In genomic region chr2:195649629-195650190, GRCh38 we compare ENCODE assay signal across 10 cellular contexts. TPM values are rescaled to one million over a fixed set of nuclear protein-coding genes. Genes with fewer than 3 reads are reported as not detected.
DNase-seq lines count a peak whose midpoint lies in the region; ATAC-seq, FAIRE-seq and TF ChIP-seq lines count a peak whose summit lies in the region.
"Had no signal": no experiment of that assay in that cellular context is flagged by ENCODE, and none has a peak within 500 bp of the region (broad histone marks: within the 10 kb centered on the region; RNA-seq: fewer than 3 reads in every experiment).

No MANE protein-coding gene starts in this region.

- H3K27ac ChIP-seq in GM12878 (ENCODE audit: control insufficient read depth, insufficient read depth) (peak overlapping the region; percentile 80), ovary (no peak overlapping the region)

- TF ChIP-seq POLR2A in GM12878 (IDR thresholded peaks at IDR 0.05; ENCODE audit: low read depth, low read length) (no peak), ovary (IDR thresholded peaks at IDR 0.05) (no peak)

- SMC1A ChIA-PET in GM12878 (lab: Charles Lee; ENCODE audit: uncharacterized antibody, unreplicated experiment) = interaction anchor here (0.7 to 6.9 kb wide), 11 partner anchors 11 to 1206 kb away, joined by 3 to 61 read pairs (median 4); no protein-coding TSS in a partner anchor

- H3K27ac Mint-ChIP-seq in activated T-helper 1 cell treated with anti-CD3 and anti-CD28 coated beads, Interleukin-12 subunit alpha, Interleukin-12 subunit beta, Interleukin-2, Interleukin-4 antibody, amounts not matched to agents 30 ng/mL and 10 ng/mL and 1 ng/mL, durations not matched to agents 14 hours and 24 hours and 36 hours = no peak overlapping the region

- DNase-seq in GM12878 (ENCODE audit: low read depth, low spot score) (no peak), inferior parietal cortex (ENCODE audit: extremely low spot score) (no peak), ovary (no peak), DMS53 (lab: John Stamatoyannopoulos, UW) (no peak)
- no peak for DNase-seq in activated T-helper 1 cell treated with anti-CD3 and anti-CD28 coated beads, Interleukin-12 subunit alpha, Interleukin-12 subunit beta, Interleukin-2, Interleukin-4 antibody, amounts not matched to agents 30 ng/mL and 10 ng/mL and 1 ng/mL, durations not matched to agents 14 hours and 24 hours and 36 hours (ENCODE audit: low spot score)
- DNase-seq: NCI-H345 had no signal

- RAD21 ChIA-PET in GM12878 (lab: Charles Lee; ENCODE audit: unreplicated experiment) = interaction anchor here (0.7 to 5.3 kb wide), 8 partner anchors 10 to 627 kb away, joined by 3 to 49 read pairs (median 11); partner anchors contain the start of gene DNAH7

- H2AFZ ChIP-seq in GM12878 (ENCODE audit: control insufficient read depth, low read depth, low read length) = peak overlapping the region; percentile 81

- TF ChIP-seq CTCF in GM12878 (IDR thresholded peaks at IDR 0.05 in 2 of 3, conservative IDR thresholded peaks at IDR 0.05 in 1 of 3; ENCODE audit: control insufficient read depth in 2 of 3, extremely low read depth in 1 of 3, insufficient read depth in 1 of 3, low read depth in 3 of 3, low read length in 3 of 3) (no peak), ovary (IDR thresholded peaks at IDR 0.05) (no peak)

- no peaks in the 10 kb centered on the region for H4K20me1 ChIP-seq in GM12878 (ENCODE audit: control insufficient read depth, insufficient read depth)

- H3K27me3 Mint-ChIP-seq in activated T-helper 1 cell treated with anti-CD3 and anti-CD28 coated beads, Interleukin-12 subunit alpha, Interleukin-12 subunit beta, Interleukin-2, Interleukin-4 antibody, amounts not matched to agents 30 ng/mL and 10 ng/mL and 1 ng/mL, durations not matched to agents 14 hours and 24 hours and 36 hours (ENCODE audit: insufficient read depth) = no peaks in the 10 kb centered on the region

- peaks cover 4% of the 10 kb centered on the region for H3K9me3 Mint-ChIP-seq in activated T-helper 1 cell treated with anti-CD3 and anti-CD28 coated beads, Interleukin-12 subunit alpha, Interleukin-12 subunit beta, Interleukin-2, Interleukin-4 antibody, amounts not matched to agents 30 ng/mL and 10 ng/mL and 1 ng/mL, durations not matched to agents 14 hours and 24 hours and 36 hours

- peaks cover 19% of the 10 kb centered on the region for H3K4me1 Mint-ChIP-seq in activated T-helper 1 cell treated with anti-CD3 and anti-CD28 coated beads, Interleukin-12 subunit alpha, Interleukin-12 subunit beta, Interleukin-2, Interleukin-4 antibody, amounts not matched to agents 30 ng/mL and 10 ng/mL and 1 ng/mL, durations not matched to agents 14 hours and 24 hours and 36 hours (ENCODE audit: low read depth)

- TF ChIP-seq RAD21 in GM12878 (IDR thresholded peaks at IDR 0.05; ENCODE audit: insufficient read depth, low read depth, low read length) = no peak

- H3K9ac ChIP-seq in GM12878 (ENCODE audit: control insufficient read depth, insufficient read depth, low read length) = peak overlapping the region; percentile 26

- H3K9me3 ChIP-seq in GM12878 (replicated peaks; ENCODE audit: control insufficient read depth, insufficient read depth, low read length) = no peaks in the 10 kb centered on the region
- H3K9me3 ChIP-seq in ovary = no peaks in the 10 kb centered on the region

- peak; percentile 62 for FAIRE-seq in GM12878 (lab: Jason Lieb, UNC)
- FAIRE-seq: astrocyte had no signal

- H3K4me1 ChIP-seq in GM12878 (ENCODE audit: control insufficient read depth, insufficient read depth, low read length) (peaks cover 20% of the 10 kb centered on the region), ovary (ENCODE audit: insufficient read depth) (no peaks in the 10 kb centered on the region)

- in situ Hi-C loops in GM12878 (cut with MboI) = loop anchor here (10.0 kb wide), 1 partner anchor 155 kb away; no protein-coding TSS in a partner anchor

- POLR2A ChIA-PET in GM12878 (lab: Charles Lee) = interaction anchor here (0.6 to 2.9 kb wide), 5 partner anchors 22 to 115 kb away, joined by 3 to 19 read pairs (median 5); no protein-coding TSS in a partner anchor

- intact Hi-C loops in GM12878 (cut with micrococcal nuclease; ENCODE audit: unreplicated experiment) = loop anchor here (10.0 kb wide), 2 partner anchors 515 to 595 kb away; no protein-coding TSS in a partner anchor
- intact Hi-C loops in ovary (cut with DNase I) = no loop called here
- intact Hi-C loops in activated T-helper 1 cell treated with anti-CD3 and anti-CD28 coated beads, Interleukin-12 subunit alpha, Interleukin-12 subunit beta, Interleukin-2, Interleukin-4 antibody, amounts not matched to agents 30 ng/mL and 10 ng/mL and 1 ng/mL, durations not matched to agents 14 hours and 24 hours and 36 hours (cut with micrococcal nuclease) = no loop called here

- no peaks in the 10 kb centered on the region for H3K36me3 Mint-ChIP-seq in activated T-helper 1 cell treated with anti-CD3 and anti-CD28 coated beads, Interleukin-12 subunit alpha, Interleukin-12 subunit beta, Interleukin-2, Interleukin-4 antibody, amounts not matched to agents 30 ng/mL and 10 ng/mL and 1 ng/mL, durations not matched to agents 14 hours and 24 hours and 36 hours (ENCODE audit: low read depth)

- no peaks in the 10 kb centered on the region for H3K27me3 ChIP-seq in GM12878 (replicated peaks in 1 of 2; ENCODE audit: control insufficient read depth in 2 of 2, insufficient read depth in 2 of 2, low read length in 1 of 2)
- no peaks in the 10 kb centered on the region for H3K27me3 ChIP-seq in ovary

- CTCF ChIA-PET in GM12878 (lab: Yijun Ruan, JAX) = interaction anchor here (0.8 to 4.1 kb wide), 7 partner anchors 10 to 116 kb away, joined by 3 to 23 read pairs (median 3); no protein-coding TSS in a partner anchor

- ATAC-seq in GM18499 (IDR thresholded peaks at IDR 0.05; ENCODE audit: insufficient read depth, unreplicated experiment) (peak; percentile 6), GM21619 (IDR thresholded peaks at IDR 0.05; ENCODE audit: unreplicated experiment) (peak; percentile 14), HG03439 (IDR thresholded peaks at IDR 0.05; ENCODE audit: unreplicated experiment) (peak; percentile 20), GM12878 (peak; percentile 47)

- H3K36me3 ChIP-seq in GM12878 (ENCODE audit: control insufficient read depth in 2 of 2, insufficient read depth in 2 of 2, low read length in 1 of 2) = no peaks in the 10 kb centered on the region
- H3K36me3 ChIP-seq in ovary = no peaks in the 10 kb centered on the region

- WGBS in GM12878 (ENCODE audit: insufficient coverage, insufficient replicate concordance, low lambda C conversion rate, missing lambda C conversion rate) = 25% methylated on average over 6 of the region's 6 CpGs
- WGBS in ovary, 3 donors = 83 to 88% (median 86%) methylated on average over 6 of the region's 6 CpGs

- H3K4me3 Mint-ChIP-seq in activated T-helper 1 cell treated with anti-CD3 and anti-CD28 coated beads, Interleukin-12 subunit alpha, Interleukin-12 subunit beta, Interleukin-2, Interleukin-4 antibody, amounts not matched to agents 30 ng/mL and 10 ng/mL and 1 ng/mL, durations not matched to agents 14 hours and 24 hours and 36 hours = no peak overlapping the region

- H3K4me2 ChIP-seq in GM12878 (ENCODE audit: control insufficient read depth, insufficient read depth) = peak overlapping the region; percentile 78

- TSS peak; percentile 97 for BruUV-seq in GM12878 (replicated peaks; lab: Mats Ljungman, UMichigan)

- no peaks in the 10 kb centered on the region for H3K79me2 ChIP-seq in GM12878 (ENCODE audit: control insufficient read depth, insufficient read depth, low read length)

- H3K4me3 ChIP-seq in GM12878 (peak overlapping the region; percentile 17; the same call in 1 of the 2 replicates), ovary (no peak overlapping the region)

- no peak; a peak in 1 of 4 replicates for TF ChIP-seq EP300 in GM12878 (IDR thresholded peaks at IDR 0.05; ENCODE audit: borderline replicate concordance in 1 of 2, control insufficient read depth in 1 of 2, low read depth in 2 of 2, low read length in 2 of 2)
- no peak for TF ChIP-seq EP300 in ovary (IDR thresholded peaks at IDR 0.05)

TF ChIP-seq in GM12878, 131 proteins besides CTCF, POLR2A, EP300 and RAD21 (continues in another document):
- 0 out of 2 replicates have a peak, but pooled peaks have one; percentile 3 for TF ChIP-seq CREM (IDR thresholded peaks at IDR 0.05; ENCODE audit: low read depth)

RNA-seq across cellular contexts. Expression of gene SLC39A10, which starts 7.3 kb away (rescaled TPM):
- total RNA-seq in GM12878 (2013; cell fraction: nucleolus; rRNA removed) = 94.5 and 106 TPM in 2 replicates
- total RNA-seq in GM12878 (2014; rRNA removed) = 10.1 and 11.4 TPM in 2 replicates
- total RNA-seq in GM12878 (2014; rRNA removed; fragmentation: Illumina TruSeq; extraction: Trizol) = 14.0 and 14.1 TPM in 2 replicates
- 13.3 and 14.2 TPM in 2 replicates for total RNA-seq in GM12878 (2021)
- 1.7 TPM for polyA plus RNA-seq in GM12878 (2011; ENCODE audit: low read depth)
- 23.6 and 32.9 TPM in 2 replicates for polyA plus RNA-seq in GM12878 (2011; rRNA removed)
- polyA plus RNA-seq in GM12878 (2011; cell fraction: cytosol; rRNA removed) = 8.8 and 9.4 TPM in 2 replicates
- polyA plus RNA-seq in GM12878 (2011; cell fraction: nucleus; rRNA removed) = 31.1 and 37.4 TPM in 2 replicates
- 2.7 and 4.5 TPM in 2 replicates for polyA plus RNA-seq in GM12878 (2012)
- 7.8 and 8.4 TPM in 2 replicates for polyA plus RNA-seq in GM12878 (2014; fragmentation: Illumina TruSeq; extraction: Trizol)
- 1 to 10 TPM; 2.0 to 4.9 TPM for polyA plus RNA-seq in GM12878 (2014; fragmentation: Nextera tagmentation; extraction: Ambion mirVana)
- polyA plus RNA-seq in GM12878 (2014; rRNA removed) = 3.6 and 5.6 TPM in 2 replicates
- 1 to 10 TPM; 7.0 to 7.5 TPM for polyA plus RNA-seq in GM12878 (2016; fragmentation: Nextera tagmentation; extraction: Ambion mirVana)
- polyA minus RNA-seq in GM12878 (2011; rRNA and poly(A)+ RNA removed) = 42.9 and 73.1 TPM in 2 replicates
- 17.7 and 18.4 TPM in 2 replicates for polyA minus RNA-seq in GM12878 (2011; cell fraction: cytosol; rRNA and poly(A)+ RNA removed)
- 42.1 and 54.2 TPM in 2 replicates for polyA minus RNA-seq in GM12878 (2011; cell fraction: nucleus; rRNA and poly(A)+ RNA removed)
- 10 to 100 TPM; 15.0 to 33.5 (median 28.3) TPM for total RNA-seq in ovary
- 10 to 100 TPM in 1 of 2 donors, 1 to 10 TPM in 1; 9.1 to 12.0 TPM for polyA plus RNA-seq in ovary
- total RNA-seq in activated T-helper 1 cell treated with anti-CD3 and anti-CD28 coated beads, Interleukin-12 subunit alpha, Interleukin-12 subunit beta, Interleukin-2, Interleukin-4 antibody, amounts not matched to agents 30 ng/mL and 10 ng/mL and 1 ng/mL, durations not matched to agents 14 hours and 24 hours and 36 hours = 32.4 and 32.5 TPM in 2 replicates
